In the genomic region with DNA sequence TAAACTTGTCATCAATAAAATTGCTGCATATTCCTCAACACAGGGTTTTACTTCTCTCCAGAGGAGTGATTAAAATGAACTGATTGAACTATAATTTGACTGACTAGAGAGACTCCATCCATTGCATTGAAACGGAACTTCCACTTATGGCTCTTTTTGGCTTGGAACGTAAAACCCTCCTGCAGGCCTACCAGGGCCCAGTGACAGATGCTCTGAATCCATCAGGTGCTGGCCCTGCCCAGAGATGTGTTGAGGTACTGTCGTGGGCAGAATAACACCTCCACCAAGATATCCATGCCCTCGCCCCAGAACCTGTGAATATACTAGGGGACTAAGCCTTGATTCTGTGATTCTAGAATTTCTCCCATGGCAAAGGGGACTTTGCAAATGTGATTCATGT, we compare ENCODE assay signal across 3 cellular contexts. TPM values are rescaled to one million over a fixed set of nuclear protein-coding genes. Genes with fewer than 3 reads are reported as not detected.
"Had no signal": no experiment of that assay in that cellular context is flagged by ENCODE, and none has a peak within 500 bp of the region (broad histone marks: within the 10 kb centered on the region; RNA-seq: fewer than 3 reads in every experiment).

No MANE protein-coding gene starts in this region.

- H3K4me3 ChIP-seq: GM12878 had no signal

- DNase-seq: GDM1, GF-D8 had no signal

- ATAC-seq: GM12878 had no signal

RNA-seq across cellular contexts. Expression of gene CBLN1, which starts 45.4 kb away (rescaled TPM):
- total RNA-seq: GM12878 had no signal
- polyA plus RNA-seq: GM12878 had no signal
